ENCODE assay signal across 16 cellular contexts in the genomic region with DNA sequence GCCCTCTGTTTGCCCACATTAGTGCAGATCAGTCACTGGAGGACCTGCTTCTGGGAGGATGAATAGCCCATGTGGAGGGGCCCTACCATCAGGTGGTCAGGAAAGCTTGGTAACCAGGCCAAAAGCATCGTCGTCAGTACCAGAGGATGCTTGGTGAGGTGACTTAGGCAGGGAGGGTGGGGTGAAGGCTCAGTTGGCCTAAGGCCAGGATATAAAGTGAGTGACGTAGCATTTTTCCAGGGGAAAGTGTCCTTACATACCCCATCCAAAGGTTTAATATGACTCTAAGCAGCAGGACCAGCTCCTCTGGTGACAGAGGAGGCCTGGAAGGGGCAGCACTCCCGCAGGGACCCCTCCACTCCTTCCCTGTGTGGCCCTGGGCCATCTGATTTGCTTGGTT. TPM values are rescaled to one million over a fixed set of nuclear protein-coding genes. Genes with fewer than 3 reads are reported as not detected.
DNase-seq lines count a peak whose midpoint lies in the region; FAIRE-seq and TF ChIP-seq lines count a peak whose summit lies in the region.
"Had no signal": no experiment of that assay in that cellular context is flagged by ENCODE, and none has a peak within 500 bp of the region (broad histone marks: within the 10 kb centered on the region; RNA-seq: fewer than 3 reads in every experiment).

No MANE protein-coding gene starts in this region.

- H3K79me1 ChIP-seq in H1 (ENCODE audit: low read depth, low read length): no peaks in the 10 kb centered on the region

- WGBS in H1 (ENCODE audit: extremely low coverage in 1 of 2, insufficient coverage in 1 of 2, insufficient read length in 1 of 2, insufficient replicate concordance in 2 of 2, low coverage in 1 of 2, low lambda C conversion rate in 2 of 2, missing lambda C conversion rate in 1 of 2), 2 experiments: 77% methylated on average over 4 of the region's 4 CpGs; no CpG with 5 or more reads in 1 of the 2 experiments

- no peak overlapping the region for H3K9ac ChIP-seq in H1 (replicated peaks in 1 of 4; ENCODE audit: extremely low read depth in 1 of 4, low read depth in 3 of 4, low read length in 3 of 4)
- H3K9ac ChIP-seq: BLaER1 treated with 17β-estradiol and CSF1 and Interleukin-3, amounts not matched to agents 10 nM and 100 nM had no signal

- no peak overlapping the region for H3K23ac ChIP-seq in H1 (ENCODE audit: insufficient read length)

- TF ChIP-seq CTCF in H1 (IDR thresholded peaks at IDR 0.05; ENCODE audit: control extremely low read depth in 1 of 3, insufficient read depth in 1 of 3, low read depth in 1 of 3, low read length in 3 of 3): no peak

- no peak overlapping the region for H4K91ac ChIP-seq in H1 (replicated peaks; ENCODE audit: insufficient read length, low read length)

- no peak overlapping the region for H4K5ac ChIP-seq in H1 (ENCODE audit: insufficient read length, low read depth, low read length)

- H2BK120ac ChIP-seq in H1 (replicated peaks; ENCODE audit: low read depth, low read length): no peak overlapping the region

- H3K27ac ChIP-seq in H1 (ENCODE audit: low read depth, low read length): no peak overlapping the region
- H3K27ac ChIP-seq in CD4-positive, alpha-beta memory T cell (ENCODE audit: low read depth, low read length): no peak overlapping the region
- H3K27ac ChIP-seq: A549; BLaER1 treated with 17β-estradiol and CSF1 and Interleukin-3, amounts not matched to agents 10 nM and 100 nM; PC-9; SJCRH30 had no signal

- no peak for FAIRE-seq in H1 (lab: Jason Lieb, UNC)
- FAIRE-seq: A549 had no signal

- H2BK5ac ChIP-seq in H1 (ENCODE audit: low read depth, low read length): no peak overlapping the region

- H2BK12ac ChIP-seq in H1 (ENCODE audit: low read depth, low read length): no peak overlapping the region

- POLR2A ChIA-PET in H1 (lab: Charles Lee; ENCODE audit: partially characterized antibody): interaction anchor here (1.0 kb wide), 2 partner anchors 10 to 13 kb away, joined by 3 to 4 read pairs; no protein-coding TSS in a partner anchor
- POLR2A ChIA-PET in CD4-positive, alpha-beta memory T cell (lab: Charles Lee; ENCODE audit: partially characterized antibody): no interaction called here

- no peaks in the 10 kb centered on the region for H3K36me3 ChIP-seq in H1 (ENCODE audit: control insufficient read depth in 2 of 4, insufficient read depth in 4 of 4, low read length in 3 of 4)
- no peaks in the 10 kb centered on the region for H3K36me3 ChIP-seq in CD4-positive, alpha-beta memory T cell (ENCODE audit: insufficient read depth, low read length)
- H3K36me3 ChIP-seq: BLaER1 treated with 17β-estradiol and CSF1 and Interleukin-3, amounts not matched to agents 10 nM and 100 nM; HAP-1; SJCRH30 had no signal

- no peak overlapping the region for H2AFZ ChIP-seq in H1 (ENCODE audit: low read length)
- H2AFZ ChIP-seq: PC-9 had no signal

- 0 out of 2 replicates have a peak overlapping the region, but pooled peaks have one; percentile 21 for H2BK20ac ChIP-seq in H1 (ENCODE audit: low read length)

- TF ChIP-seq RAD21 in H1 (IDR thresholded peaks at IDR 0.05 in 1 of 2, conservative IDR thresholded peaks at IDR 0.05 in 1 of 2; ENCODE audit: low read depth in 2 of 2, low read length in 2 of 2): no peak

- CTCF ChIA-PET in H1 (lab: Charles Lee; ENCODE audit: partially characterized antibody): interaction anchor here (1.7 kb wide), 1 partner anchor 26 kb away, joined by 5 read pairs; no protein-coding TSS in a partner anchor
- CTCF ChIA-PET in CD4-positive, alpha-beta memory T cell (lab: Charles Lee; ENCODE audit: partially characterized antibody): interaction anchor here (1.3 to 8.7 kb wide), 2 partner anchors 6 to 60 kb away, joined by 4 to 161 read pairs; no protein-coding TSS in a partner anchor

- H3K4me1 ChIP-seq in H1 (replicated peaks in 1 of 4; ENCODE audit: control insufficient read depth in 3 of 4, insufficient read depth in 4 of 4, low read length in 3 of 4): peaks cover 0 to 8% (median under 1%) of the 10 kb centered on the region in 4 experiments; a peak in 2 of 7 replicates
- no peaks in the 10 kb centered on the region for H3K4me1 ChIP-seq in CD4-positive, alpha-beta memory T cell (ENCODE audit: insufficient read depth, low read length)
- H3K4me1 ChIP-seq: A549 had no signal

- H3K4me1 Mint-ChIP-seq in CD4-positive, alpha-beta memory T cell: peaks cover 0 to 10% (median 3%) of the 10 kb centered on the region in 4 donors

- no peak overlapping the region for H3K4me3 Mint-ChIP-seq in CD4-positive, alpha-beta memory T cell

- DNase-seq in activated effector memory CD4-positive, alpha-beta T cell treated with anti-CD3 and anti-CD28 coated beads, Interleukin-2, amount 50 U/mL, for 16 hours: peak; percentile 36
- no peak for DNase-seq in activated effector memory CD4-positive, alpha-beta T cell treated with Interleukin-2 at 50 U/mL for 16 hours
- DNase-seq in H1 (ENCODE audit: low read depth in 1 of 2, low spot score in 2 of 2) (no peak), posterior vena cava (ENCODE audit: low spot score) (peak; percentile 5), ecto neural progenitor cell (ENCODE audit: low spot score) (no peak)
- DNase-seq in activated naive CD4-positive, alpha-beta T cell treated with anti-CD3 and anti-CD28 coated beads, Interleukin-2, amount 50 U/mL, for 16 hours: no peak
- DNase-seq in CD4-positive, alpha-beta memory T cell: no peak
- DNase-seq: KG1, NCI-H1436, NCI-H2029, NCI-H446 treated with DMSO at 0.1 percent for 48 hours, PC-9, SJCRH30 had no signal

- peaks cover 0 to 2% (median 0%) of the 10 kb centered on the region in 8 donors for H3K9me3 Mint-ChIP-seq in CD4-positive, alpha-beta memory T cell

- no peaks in the 10 kb centered on the region for H3K79me2 ChIP-seq in H1 (ENCODE audit: control insufficient read depth in 1 of 2, insufficient read depth in 2 of 2, low read length in 2 of 2)

- no peaks in the 10 kb centered on the region for H3K27me3 Mint-ChIP-seq in CD4-positive, alpha-beta memory T cell

- H2AK5ac ChIP-seq in H1 (ENCODE audit: low read depth, low read length): no peak overlapping the region

- H3K36me3 Mint-ChIP-seq in CD4-positive, alpha-beta memory T cell: no peaks in the 10 kb centered on the region

- no peaks in the 10 kb centered on the region for H3K23me2 ChIP-seq in H1 (ENCODE audit: low read depth, low read length)

- H4K20me1 ChIP-seq in H1 (replicated peaks in 1 of 2; ENCODE audit: control insufficient read depth in 1 of 2, insufficient read depth in 2 of 2, low read length in 2 of 2): no peaks in the 10 kb centered on the region
- H4K20me1 ChIP-seq: BLaER1 treated with 17β-estradiol and CSF1 and Interleukin-3, amounts not matched to agents 10 nM and 100 nM had no signal

- no peak overlapping the region for H2BK15ac ChIP-seq in H1 (ENCODE audit: low read length)

- no peak for TF ChIP-seq POLR2A in H1 (IDR thresholded peaks at IDR 0.05; ENCODE audit: control extremely low read depth in 1 of 2, low read depth in 2 of 2, low read length in 2 of 2)

- H3K18ac ChIP-seq in H1 (ENCODE audit: extremely low read depth, low read length): no peak overlapping the region

- H3K14ac ChIP-seq in H1 (ENCODE audit: insufficient read length): no peak overlapping the region

- peaks cover 0 to 10% (median 8%) of the 10 kb centered on the region in 4 experiments; a peak in 4 of 7 replicates for H3K27me3 ChIP-seq in H1 (replicated peaks in 1 of 4; ENCODE audit: control insufficient read depth in 3 of 4, extremely low read depth in 1 of 4, insufficient read depth in 3 of 4, low read length in 3 of 4)
- H3K27me3 ChIP-seq in CD4-positive, alpha-beta memory T cell (ENCODE audit: insufficient read depth, low read length): no peaks in the 10 kb centered on the region
- H3K27me3 ChIP-seq: BLaER1 treated with 17β-estradiol and CSF1 and Interleukin-3, amounts not matched to agents 10 nM and 100 nM; SJCRH30 had no signal

- no peak for TF ChIP-seq EP300 in H1 (IDR thresholded peaks at IDR 0.05; ENCODE audit: borderline replicate concordance in 1 of 2, low read depth in 2 of 2, low read length in 2 of 2)

- H3K4me2 ChIP-seq in H1 (ENCODE audit: insufficient read depth in 1 of 2, low read depth in 2 of 2, low read length in 2 of 2): no peak overlapping the region
- H3K4me2 ChIP-seq: A549, PC-9 had no signal

- no peak overlapping the region for H3K4me3 ChIP-seq in H1 (ENCODE audit: extremely low read depth in 1 of 4, insufficient read depth in 2 of 4, low read depth in 3 of 4, low read length in 4 of 4)
- H3K4me3 ChIP-seq in CD4-positive, alpha-beta memory T cell (ENCODE audit: low read length in 2 of 2): no peak overlapping the region
- H3K4me3 ChIP-seq: A549; BLaER1 treated with 17β-estradiol and CSF1 and Interleukin-3, amounts not matched to agents 10 nM and 100 nM; HAP-1; PC-9; SJCRH30 had no signal

- H4K8ac ChIP-seq in H1 (ENCODE audit: extremely low read depth, insufficient read depth, low read length): no peak overlapping the region

- H3K4ac ChIP-seq in H1 (replicated peaks; ENCODE audit: insufficient read length, low read depth, low read length): no peak overlapping the region

- H3K27ac Mint-ChIP-seq in CD4-positive, alpha-beta memory T cell: no peak overlapping the region

- intact Hi-C loops in posterior vena cava (cut with DNase I): loop anchor here in 1 of 2 donors (10.0 kb wide), 1 partner anchor 155 kb away; no protein-coding TSS in a partner anchor
- intact Hi-C loops in CD4-positive, alpha-beta memory T cell (cut with micrococcal nuclease): loop anchor here (10.0 kb wide), 1 partner anchor 1845 kb away; a partner anchor contains a TSS

- no peaks in the 10 kb centered on the region for H3K9me3 ChIP-seq in H1 (ENCODE audit: insufficient read depth in 2 of 2, low read depth in 1 of 2, low read length in 1 of 2)
- no peaks in the 10 kb centered on the region for H3K9me3 ChIP-seq in CD4-positive, alpha-beta memory T cell (ENCODE audit: control insufficient read depth in 1 of 2, low read length in 2 of 2)
- H3K9me3 ChIP-seq: A549; BLaER1 treated with 17β-estradiol and CSF1 and Interleukin-3, amounts not matched to agents 10 nM and 100 nM; HAP-1; SJCRH30 had no signal

- no peak overlapping the region for H3K56ac ChIP-seq in H1 (replicated peaks; ENCODE audit: insufficient read length, low read depth, low read length)

TF ChIP-seq in H1, 55 proteins besides CTCF, POLR2A, EP300 and RAD21 (continues in another document):
- no peak for TF ChIP-seq KDM1A (IDR thresholded peaks at IDR 0.05; ENCODE audit: borderline replicate concordance, low read length)

RNA-seq across cellular contexts. Expression of a gene that starts 27.7 kb away (rescaled TPM):
- total RNA-seq in H1 (2021; fragmentation: NEBNext Ultra II Directional; extraction: Animal tissue kit (Norgen Biotek cat#: 25700)): 162 and 178 TPM in 2 replicates
- 33.6 and 50.8 TPM in 2 replicates for polyA plus RNA-seq in H1 (2011; rRNA removed)
- polyA plus RNA-seq in H1 (2011; cell fraction: cytosol; rRNA removed): 36.6 TPM
- 120 TPM for polyA plus RNA-seq in H1 (2011; cell fraction: nucleus; rRNA removed)
- polyA plus RNA-seq in H1 (2012, experiment 1 of 2): 95.4 to 118 TPM (median 100 TPM) in 4 replicates
- 19.1 TPM for polyA plus RNA-seq in H1 (2012, experiment 2 of 2)
- polyA plus RNA-seq in H1 (2013, experiment 1 of 2): 58.9 TPM
- polyA plus RNA-seq in H1 (2013, experiment 2 of 2): 54.4 TPM
- 80.2 and 102 TPM in 2 replicates for polyA minus RNA-seq in H1 (2011; rRNA and poly(A)+ RNA removed)
- polyA minus RNA-seq in H1 (2011; cell fraction: cytosol; rRNA and poly(A)+ RNA removed): 99.8 TPM
- 85.2 TPM for polyA minus RNA-seq in H1 (2011; cell fraction: nucleus; rRNA and poly(A)+ RNA removed)
- total RNA-seq in posterior vena cava: 10 to 100 TPM; 25.9 to 26.3 TPM
- total RNA-seq in CD4-positive, alpha-beta memory T cell: 10 to 100 TPM; 62.2 to 71.6 TPM
- polyA plus RNA-seq in CD4-positive, alpha-beta memory T cell: 10 to 100 TPM in 1 of 2 donors, 1 to 10 TPM in 1; 7.5 to 14.6 TPM

Comparison
In these comparisons a context has a peak if more than half of its experiments do, and no peak if none do; other contexts are left out.
1. DNase-seq: peak in activated effector memory CD4-positive, alpha-beta T cell treated with anti-CD3 and anti-CD28 coated beads, Interleukin-2, amount 50 U/mL, for 16 hours (single experiment) and posterior vena cava (single experiment); none in activated effector memory CD4-positive, alpha-beta T cell treated with Interleukin-2 at 50 U/mL for 16 hours (single experiment), H1 (0 of 2), ecto neural progenitor cell (single experiment), activated naive CD4-positive, alpha-beta T cell treated with anti-CD3 and anti-CD28 coated beads, Interleukin-2, amount 50 U/mL, for 16 hours (single experiment) and CD4-positive, alpha-beta memory T cell (0 of 5).